ENCODE assay signal across 8 cellular contexts in genomic region chr19:4803736-4804695, GRCh38. TPM values are rescaled to one million over a fixed set of nuclear protein-coding genes. Genes with fewer than 3 reads are reported as not detected.
A peak's percentile ranks its signal among the peaks of the same experiment; 100 is the strongest.
DNase-seq lines count a peak whose midpoint lies in the region; ATAC-seq, FAIRE-seq and TF ChIP-seq lines count a peak whose summit lies in the region.

No MANE protein-coding gene starts in this region.

- FAIRE-seq in GM12891 (lab: Jason Lieb, UNC), result peak; percentile 94

- H3K4me1 Mint-ChIP-seq in activated CD8-positive, alpha-beta T cell treated with anti-CD3 and anti-CD28 coated beads for 36 hours (ENCODE audit: low read depth), result no peaks in the 10 kb centered on the region
- peaks cover 0 to 7% of the 10 kb centered on the region in 2 donors for H3K4me1 Mint-ChIP-seq in effector memory CD8-positive, alpha-beta T cell (ENCODE audit: low read depth in 2 of 2)
- H3K4me1 Mint-ChIP-seq in naive thymus-derived CD4-positive, alpha-beta T cell, result peaks cover 0 to 3% (median 0%) of the 10 kb centered on the region in 7 donors

- WGBS in thyroid gland, 2 donors, result 51 to 53% methylated on average over 27 to 32 of the region's 33 CpGs

- H3K4me3 Mint-ChIP-seq in activated CD8-positive, alpha-beta T cell treated with anti-CD3 and anti-CD28 coated beads for 36 hours, result peak overlapping the region; percentile 15
- H3K4me3 Mint-ChIP-seq in effector memory CD8-positive, alpha-beta T cell, result no peak overlapping the region
- peak overlapping the region in 4 of 10 donors; percentile 36 to 49 (median 45) for H3K4me3 Mint-ChIP-seq in naive thymus-derived CD4-positive, alpha-beta T cell

- peak; percentile 99 for ATAC-seq in activated CD8-positive, alpha-beta T cell treated with anti-CD3 and anti-CD28 coated beads for 36 hours
- ATAC-seq in effector memory CD8-positive, alpha-beta T cell (replicated peaks), result peak; percentile 82
- ATAC-seq in naive thymus-derived CD4-positive, alpha-beta T cell, result peak; percentile 94
- no peak for ATAC-seq in HG03378 (IDR thresholded peaks at IDR 0.05; ENCODE audit: unreplicated experiment)

- no peak overlapping the region for H3K4me3 ChIP-seq in naive thymus-derived CD4-positive, alpha-beta T cell (ENCODE audit: low read length)
- no peak overlapping the region for H3K4me3 ChIP-seq in thyroid gland (replicated peaks in 1 of 3)

- intact Hi-C loops in activated CD8-positive, alpha-beta T cell treated with anti-CD3 and anti-CD28 coated beads for 36 hours (cut with micrococcal nuclease), result no loop called here
- intact Hi-C loops in naive thymus-derived CD4-positive, alpha-beta T cell (cut with micrococcal nuclease), result loop anchor here (1.0 kb wide), 2 partner anchors 13 to 72 kb away; partner anchors contain the start of gene FEM1A (in 1 of the 2)
- intact Hi-C loops in thyroid gland (cut with DNase I), result no loop called here

- no peaks in the 10 kb centered on the region for H3K9me3 Mint-ChIP-seq in activated CD8-positive, alpha-beta T cell treated with anti-CD3 and anti-CD28 coated beads for 36 hours
- no peaks in the 10 kb centered on the region for H3K9me3 Mint-ChIP-seq in effector memory CD8-positive, alpha-beta T cell
- peaks cover 0 to 1% (median 0%) of the 10 kb centered on the region in 11 donors for H3K9me3 Mint-ChIP-seq in naive thymus-derived CD4-positive, alpha-beta T cell

- DNase-seq in A172 (ENCODE audit: low spot score), result peak; percentile 58
- DNase-seq in GM12891 (ENCODE audit: insufficient read length, low spot score), result peak; percentile 66
- DNase-seq in NCI-H748 (lab: John Stamatoyannopoulos, UW; ENCODE audit: unreplicated experiment), result peak; percentile 46
- DNase-seq in activated CD8-positive, alpha-beta T cell treated with anti-CD3 and anti-CD28 coated beads for 36 hours, result peak; percentile 83
- DNase-seq in effector memory CD8-positive, alpha-beta T cell, result peak; percentile 42 to 52 (median 50)
- peak; percentile 38 to 64 (median 54) for DNase-seq in naive thymus-derived CD4-positive, alpha-beta T cell
- peak; percentile 35 to 52 for DNase-seq in thyroid gland

- no peaks in the 10 kb centered on the region for H3K36me3 Mint-ChIP-seq in activated CD8-positive, alpha-beta T cell treated with anti-CD3 and anti-CD28 coated beads for 36 hours (ENCODE audit: low read depth)
- peaks cover 2% of the 10 kb centered on the region for H3K36me3 Mint-ChIP-seq in effector memory CD8-positive, alpha-beta T cell (ENCODE audit: insufficient read depth)
- no peaks in the 10 kb centered on the region for H3K36me3 Mint-ChIP-seq in naive thymus-derived CD4-positive, alpha-beta T cell

- H3K27ac ChIP-seq in naive thymus-derived CD4-positive, alpha-beta T cell (ENCODE audit: low read depth, low read length), result no peak overlapping the region
- no peak overlapping the region for H3K27ac ChIP-seq in thyroid gland

- no peaks in the 10 kb centered on the region for H3K27me3 Mint-ChIP-seq in activated CD8-positive, alpha-beta T cell treated with anti-CD3 and anti-CD28 coated beads for 36 hours
- H3K27me3 Mint-ChIP-seq in effector memory CD8-positive, alpha-beta T cell, result no peaks in the 10 kb centered on the region
- H3K27me3 Mint-ChIP-seq in naive thymus-derived CD4-positive, alpha-beta T cell, result no peaks in the 10 kb centered on the region

- no peak overlapping the region for H3K27ac Mint-ChIP-seq in activated CD8-positive, alpha-beta T cell treated with anti-CD3 and anti-CD28 coated beads for 36 hours
- no peak overlapping the region for H3K27ac Mint-ChIP-seq in effector memory CD8-positive, alpha-beta T cell
- H3K27ac Mint-ChIP-seq in naive thymus-derived CD4-positive, alpha-beta T cell, result no peak overlapping the region

- no peaks in the 10 kb centered on the region for H3K27me3 ChIP-seq in naive thymus-derived CD4-positive, alpha-beta T cell (ENCODE audit: control insufficient read depth in 2 of 2, insufficient read depth in 2 of 2, low read length in 2 of 2)
- H3K27me3 ChIP-seq in thyroid gland, result no peaks in the 10 kb centered on the region

- peaks cover 0 to under 1% (median 0%) of the 10 kb centered on the region in 3 experiments for H3K36me3 ChIP-seq in naive thymus-derived CD4-positive, alpha-beta T cell (ENCODE audit: control insufficient read depth in 2 of 3, insufficient read depth in 3 of 3, low read length in 3 of 3)
- H3K36me3 ChIP-seq in thyroid gland, result no peaks in the 10 kb centered on the region

- TF ChIP-seq CTCF in activated CD8-positive, alpha-beta T cell treated with anti-CD3 and anti-CD28 coated beads for 36 hours (IDR thresholded peaks at IDR 0.05), result peak; percentile 99
- peak; percentile 26 to 67 (median 42) for TF ChIP-seq CTCF in thyroid gland (IDR thresholded peaks at IDR 0.05)

- H3K4me1 ChIP-seq in naive thymus-derived CD4-positive, alpha-beta T cell (ENCODE audit: control insufficient read depth in 2 of 2, insufficient read depth in 2 of 2, low read length in 2 of 2), result no peaks in the 10 kb centered on the region
- H3K4me1 ChIP-seq in thyroid gland, result no peaks in the 10 kb centered on the region

- H3K9me3 ChIP-seq in naive thymus-derived CD4-positive, alpha-beta T cell (ENCODE audit: control insufficient read depth in 2 of 3, low read length in 3 of 3), result no peaks in the 10 kb centered on the region
- H3K9me3 ChIP-seq in thyroid gland, result no peaks in the 10 kb centered on the region

- CTCF ChIA-PET in activated CD8-positive, alpha-beta T cell treated with anti-CD3 and anti-CD28 coated beads for 36 hours (lab: Charles Lee), result interaction anchor here (0.7 to 7.6 kb wide), 15 partner anchors 9 to 341 kb away, joined by 3 to 310 read pairs (median 4); partner anchors contain the start of genes FEM1A and PLIN3
- CTCF ChIA-PET in naive thymus-derived CD4-positive, alpha-beta T cell (lab: Charles Lee), result interaction anchor here (0.6 to 2.4 kb wide), 6 partner anchors 12 to 1389 kb away, joined by 3 to 8 read pairs (median 4); partner anchors contain the start of gene FEM1A

- POLR2A ChIA-PET in activated CD8-positive, alpha-beta T cell treated with anti-CD3 and anti-CD28 coated beads for 36 hours (lab: Charles Lee), result interaction anchor here (0.6 kb wide), 1 partner anchor 15 kb away, joined by 3 read pairs; no protein-coding TSS in a partner anchor
- POLR2A ChIA-PET in naive thymus-derived CD4-positive, alpha-beta T cell (lab: Charles Lee), result interaction anchor here (2.1 kb wide), 1 partner anchor 12 kb away, joined by 5 read pairs; the partner anchor contains the start of gene FEM1A

- TF ChIP-seq POLR2A in GM12891 (IDR thresholded peaks at IDR 0.05; ENCODE audit: low read depth, low read length) (no peak), thyroid gland (IDR thresholded peaks at IDR 0.05) (no peak)

TF ChIP-seq in GM12891, 5 proteins besides CTCF, POLR2A, EP300 and RAD21:
- TF ChIP-seq TAF1 (IDR thresholded peaks at IDR 0.05; ENCODE audit: low read depth, low read length) (no peak), PAX5 (IDR thresholded peaks at IDR 0.05; ENCODE audit: insufficient read depth, low read length, severe bottlenecking) (no peak), POLR2AphosphoS5 (IDR thresholded peaks at IDR 0.05; ENCODE audit: low read depth, low read length) (no peak), SPI1 (IDR thresholded peaks at IDR 0.05; ENCODE audit: low read depth, low read length) (no peak), POU2F2 (IDR thresholded peaks at IDR 0.05; ENCODE audit: low read depth, low read length) (no peak)

RNA-seq across cellular contexts. Expression of gene FEM1A, which starts 12.5 kb away (rescaled TPM):
- total RNA-seq in A172 (2014; rRNA removed; shearing (Covaris generic)), result 10.7 and 11.6 TPM in 2 replicates
- polyA plus RNA-seq in GM12891 (2012; ENCODE audit: low read depth, missing spikeins), result 0.51 TPM
- 10 to 100 TPM; 11.4 TPM for total RNA-seq in activated CD8-positive, alpha-beta T cell treated with anti-CD3 and anti-CD28 coated beads for 36 hours
- 10 to 100 TPM; 10.2 to 17.2 (median 14.4) TPM for total RNA-seq in naive thymus-derived CD4-positive, alpha-beta T cell
- 1 to 10 TPM; 2.4 to 6.3 TPM for polyA plus RNA-seq in naive thymus-derived CD4-positive, alpha-beta T cell
- 10 to 100 TPM; 11.3 to 21.0 (median 15.8) TPM for total RNA-seq in thyroid gland

RNA-seq across cellular contexts. Expression of gene TICAM1, which starts 27.5 kb away (rescaled TPM):
- total RNA-seq in A172 (2014; rRNA removed; shearing (Covaris generic)), result 1.4 and 2.9 TPM in 2 replicates
- polyA plus RNA-seq in GM12891 (2012; ENCODE audit: low read depth, missing spikeins), result 17.8 TPM
- 10 to 100 TPM; 17.4 to 17.5 TPM for total RNA-seq in activated CD8-positive, alpha-beta T cell treated with anti-CD3 and anti-CD28 coated beads for 36 hours
- total RNA-seq in naive thymus-derived CD4-positive, alpha-beta T cell, result 10 to 100 TPM; 12.5 to 28.4 (median 16.5) TPM
- 10 to 100 TPM in 1 of 2 donors, 1 to 10 TPM in 1; 3.8 to 14.3 TPM for polyA plus RNA-seq in naive thymus-derived CD4-positive, alpha-beta T cell
- 1 to 10 TPM; 5.2 to 7.0 (median 6.3) TPM for total RNA-seq in thyroid gland

Comparison
In these comparisons a context has a peak if more than half of its experiments do, and no peak if none do; other contexts are left out.
1. intact Hi-C loops: an anchor here in naive thymus-derived CD4-positive, alpha-beta T cell (1.0 kb wide); none called in activated CD8-positive, alpha-beta T cell treated with anti-CD3 and anti-CD28 coated beads for 36 hours and thyroid gland.